1 cellular context compared by ENCODE assay signal in the genomic region with DNA sequence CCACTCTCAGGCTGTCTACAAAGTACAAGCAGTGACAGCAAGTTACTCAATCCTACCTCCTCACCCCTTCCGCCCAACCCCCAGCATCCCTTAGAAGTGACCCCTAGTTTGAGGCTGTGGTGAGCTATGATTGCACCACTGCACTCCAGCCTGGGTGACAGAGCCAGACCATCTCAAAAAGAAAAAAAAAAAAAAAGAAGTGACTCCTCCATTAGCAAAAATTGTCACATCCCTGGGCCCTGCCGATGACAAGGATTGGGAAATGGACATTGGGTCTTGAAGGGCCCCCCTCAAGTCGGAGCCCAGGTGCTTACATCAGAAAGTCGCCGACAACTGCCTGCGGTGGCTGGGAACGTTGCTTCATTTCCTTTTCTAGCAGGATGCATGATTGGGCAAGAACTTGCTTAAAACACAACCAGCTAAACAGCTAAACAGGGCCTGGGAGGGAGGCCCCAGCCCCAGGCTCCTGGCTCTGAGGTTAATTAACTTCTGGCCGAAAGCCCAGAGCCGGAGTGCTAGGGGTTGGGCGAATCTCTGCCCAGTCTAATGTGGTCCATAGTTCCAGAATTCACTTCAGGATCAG.
TF ChIP-seq lines count a peak whose summit lies in the region.

No MANE protein-coding gene starts in this region.

TF ChIP-seq in HepG2, 621 proteins besides CTCF, POLR2A, EP300 and RAD21 (continued from another document and continues in another):
- TF ChIP-seq, protein P1, sequence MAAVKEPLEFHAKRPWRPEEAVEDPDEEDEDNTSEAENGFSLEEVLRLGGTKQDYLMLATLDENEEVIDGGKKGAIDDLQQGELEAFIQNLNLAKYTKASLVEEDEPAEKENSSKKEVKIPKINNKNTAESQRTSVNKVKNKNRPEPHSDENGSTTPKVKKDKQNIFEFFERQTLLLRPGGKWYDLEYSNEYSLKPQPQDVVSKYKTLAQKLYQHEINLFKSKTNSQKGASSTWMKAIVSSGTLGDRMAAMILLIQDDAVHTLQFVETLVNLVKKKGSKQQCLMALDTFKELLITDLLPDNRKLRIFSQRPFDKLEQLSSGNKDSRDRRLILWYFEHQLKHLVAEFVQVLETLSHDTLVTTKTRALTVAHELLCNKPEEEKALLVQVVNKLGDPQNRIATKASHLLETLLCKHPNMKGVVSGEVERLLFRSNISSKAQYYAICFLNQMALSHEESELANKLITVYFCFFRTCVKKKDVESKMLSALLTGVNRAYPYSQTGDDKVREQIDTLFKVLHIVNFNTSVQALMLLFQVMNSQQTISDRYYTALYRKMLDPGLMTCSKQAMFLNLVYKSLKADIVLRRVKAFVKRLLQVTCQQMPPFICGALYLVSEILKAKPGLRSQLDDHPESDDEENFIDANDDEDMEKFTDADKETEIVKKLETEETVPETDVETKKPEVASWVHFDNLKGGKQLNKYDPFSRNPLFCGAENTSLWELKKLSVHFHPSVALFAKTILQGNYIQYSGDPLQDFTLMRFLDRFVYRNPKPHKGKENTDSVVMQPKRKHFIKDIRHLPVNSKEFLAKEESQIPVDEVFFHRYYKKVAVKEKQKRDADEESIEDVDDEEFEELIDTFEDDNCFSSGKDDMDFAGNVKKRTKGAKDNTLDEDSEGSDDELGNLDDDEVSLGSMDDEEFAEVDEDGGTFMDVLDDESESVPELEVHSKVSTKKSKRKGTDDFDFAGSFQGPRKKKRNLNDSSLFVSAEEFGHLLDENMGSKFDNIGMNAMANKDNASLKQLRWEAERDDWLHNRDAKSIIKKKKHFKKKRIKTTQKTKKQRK (IDR thresholded peaks at IDR 0.05; ENCODE audit: low read length) = no peak
- TF ChIP-seq ZNF383 (CRISPR knock-in tag; IDR thresholded peaks at IDR 0.05; ENCODE audit: borderline replicate concordance) = no peak
- TF ChIP-seq ZNF274 (CRISPR knock-in tag; IDR thresholded peaks at IDR 0.05) = no peak
- TF ChIP-seq ARNTL (CRISPR knock-in tag; IDR thresholded peaks at IDR 0.05) = no peak
- TF ChIP-seq, protein P2, sequence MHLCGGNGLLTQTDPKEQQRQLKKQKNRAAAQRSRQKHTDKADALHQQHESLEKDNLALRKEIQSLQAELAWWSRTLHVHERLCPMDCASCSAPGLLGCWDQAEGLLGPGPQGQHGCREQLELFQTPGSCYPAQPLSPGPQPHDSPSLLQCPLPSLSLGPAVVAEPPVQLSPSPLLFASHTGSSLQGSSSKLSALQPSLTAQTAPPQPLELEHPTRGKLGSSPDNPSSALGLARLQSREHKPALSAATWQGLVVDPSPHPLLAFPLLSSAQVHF (CRISPR knock-in tag; IDR thresholded peaks at IDR 0.05) = no peak
- peak; percentile 58; the same call in 1 of the 2 replicates for TF ChIP-seq KAT8 (CRISPR knock-in tag; IDR thresholded peaks at IDR 0.05)
- no peak for TF ChIP-seq ZNF333 (CRISPR knock-in tag; IDR thresholded peaks at IDR 0.05; ENCODE audit: borderline replicate concordance)
- TF ChIP-seq MZF1 (CRISPR knock-in tag; IDR thresholded peaks at IDR 0.05; ENCODE audit: borderline replicate concordance) = no peak
- TF ChIP-seq ZNF557 (CRISPR knock-in tag; IDR thresholded peaks at IDR 0.05) = no peak
- TF ChIP-seq ZNF20 (CRISPR knock-in tag; IDR thresholded peaks at IDR 0.05) = no peak
- TF ChIP-seq CCAR2 (optimal IDR thresholded peaks at IDR 0.05; ENCODE audit: low read depth, low read length) = no peak
- no peak for TF ChIP-seq DDIT3 (CRISPR knock-in tag; IDR thresholded peaks at IDR 0.05)
- TF ChIP-seq PRPF4 (IDR thresholded peaks at IDR 0.05; ENCODE audit: low read depth, low read length, poor library complexity, severe bottlenecking) = no peak
- no peak for TF ChIP-seq ZNF326 (CRISPR knock-in tag; IDR thresholded peaks at IDR 0.05; ENCODE audit: borderline replicate concordance)
- TF ChIP-seq, protein P3, sequence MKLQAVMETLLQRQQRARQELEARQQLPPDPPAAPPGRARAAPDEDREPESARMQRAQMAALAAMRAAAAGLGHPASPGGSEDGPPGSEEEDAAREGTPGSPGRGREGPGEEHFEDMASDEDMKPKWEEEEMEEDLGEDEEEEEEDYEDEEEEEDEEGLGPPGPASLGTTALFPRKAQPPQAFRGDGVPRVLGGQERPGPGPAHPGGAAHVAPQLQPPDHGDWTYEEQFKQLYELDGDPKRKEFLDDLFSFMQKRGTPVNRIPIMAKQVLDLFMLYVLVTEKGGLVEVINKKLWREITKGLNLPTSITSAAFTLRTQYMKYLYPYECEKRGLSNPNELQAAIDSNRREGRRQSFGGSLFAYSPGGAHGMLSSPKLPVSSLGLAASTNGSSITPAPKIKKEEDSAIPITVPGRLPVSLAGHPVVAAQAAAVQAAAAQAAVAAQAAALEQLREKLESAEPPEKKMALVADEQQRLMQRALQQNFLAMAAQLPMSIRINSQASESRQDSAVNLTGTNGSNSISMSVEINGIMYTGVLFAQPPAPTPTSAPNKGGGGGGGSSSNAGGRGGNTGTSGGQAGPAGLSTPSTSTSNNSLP (IDR thresholded peaks at IDR 0.05; ENCODE audit: low read depth, low read length) = no peak
- TF ChIP-seq, protein P4, sequence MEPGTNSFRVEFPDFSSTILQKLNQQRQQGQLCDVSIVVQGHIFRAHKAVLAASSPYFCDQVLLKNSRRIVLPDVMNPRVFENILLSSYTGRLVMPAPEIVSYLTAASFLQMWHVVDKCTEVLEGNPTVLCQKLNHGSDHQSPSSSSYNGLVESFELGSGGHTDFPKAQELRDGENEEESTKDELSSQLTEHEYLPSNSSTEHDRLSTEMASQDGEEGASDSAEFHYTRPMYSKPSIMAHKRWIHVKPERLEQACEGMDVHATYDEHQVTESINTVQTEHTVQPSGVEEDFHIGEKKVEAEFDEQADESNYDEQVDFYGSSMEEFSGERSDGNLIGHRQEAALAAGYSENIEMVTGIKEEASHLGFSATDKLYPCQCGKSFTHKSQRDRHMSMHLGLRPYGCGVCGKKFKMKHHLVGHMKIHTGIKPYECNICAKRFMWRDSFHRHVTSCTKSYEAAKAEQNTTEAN (CRISPR knock-in tag; conservative IDR thresholded peaks at IDR 0.05) = 0 out of 2 replicates have a peak, but pooled peaks have one; percentile 48
- TF ChIP-seq ATAD3A (CRISPR knock-in tag; IDR thresholded peaks at IDR 0.05) = no peak
- TF ChIP-seq MAFG (CRISPR knock-in tag; IDR thresholded peaks at IDR 0.05) = no peak
- no peak for TF ChIP-seq ZSCAN12 (CRISPR knock-in tag; IDR thresholded peaks at IDR 0.05)
- no peak for TF ChIP-seq HMGA1 (CRISPR knock-in tag; conservative IDR thresholded peaks at IDR 0.05)
- TF ChIP-seq FOSL1 (CRISPR knock-in tag; IDR thresholded peaks at IDR 0.05; ENCODE audit: borderline replicate concordance) = no peak
- TF ChIP-seq MXD4 (CRISPR knock-in tag; IDR thresholded peaks at IDR 0.05) = no peak
- TF ChIP-seq, protein P5, sequence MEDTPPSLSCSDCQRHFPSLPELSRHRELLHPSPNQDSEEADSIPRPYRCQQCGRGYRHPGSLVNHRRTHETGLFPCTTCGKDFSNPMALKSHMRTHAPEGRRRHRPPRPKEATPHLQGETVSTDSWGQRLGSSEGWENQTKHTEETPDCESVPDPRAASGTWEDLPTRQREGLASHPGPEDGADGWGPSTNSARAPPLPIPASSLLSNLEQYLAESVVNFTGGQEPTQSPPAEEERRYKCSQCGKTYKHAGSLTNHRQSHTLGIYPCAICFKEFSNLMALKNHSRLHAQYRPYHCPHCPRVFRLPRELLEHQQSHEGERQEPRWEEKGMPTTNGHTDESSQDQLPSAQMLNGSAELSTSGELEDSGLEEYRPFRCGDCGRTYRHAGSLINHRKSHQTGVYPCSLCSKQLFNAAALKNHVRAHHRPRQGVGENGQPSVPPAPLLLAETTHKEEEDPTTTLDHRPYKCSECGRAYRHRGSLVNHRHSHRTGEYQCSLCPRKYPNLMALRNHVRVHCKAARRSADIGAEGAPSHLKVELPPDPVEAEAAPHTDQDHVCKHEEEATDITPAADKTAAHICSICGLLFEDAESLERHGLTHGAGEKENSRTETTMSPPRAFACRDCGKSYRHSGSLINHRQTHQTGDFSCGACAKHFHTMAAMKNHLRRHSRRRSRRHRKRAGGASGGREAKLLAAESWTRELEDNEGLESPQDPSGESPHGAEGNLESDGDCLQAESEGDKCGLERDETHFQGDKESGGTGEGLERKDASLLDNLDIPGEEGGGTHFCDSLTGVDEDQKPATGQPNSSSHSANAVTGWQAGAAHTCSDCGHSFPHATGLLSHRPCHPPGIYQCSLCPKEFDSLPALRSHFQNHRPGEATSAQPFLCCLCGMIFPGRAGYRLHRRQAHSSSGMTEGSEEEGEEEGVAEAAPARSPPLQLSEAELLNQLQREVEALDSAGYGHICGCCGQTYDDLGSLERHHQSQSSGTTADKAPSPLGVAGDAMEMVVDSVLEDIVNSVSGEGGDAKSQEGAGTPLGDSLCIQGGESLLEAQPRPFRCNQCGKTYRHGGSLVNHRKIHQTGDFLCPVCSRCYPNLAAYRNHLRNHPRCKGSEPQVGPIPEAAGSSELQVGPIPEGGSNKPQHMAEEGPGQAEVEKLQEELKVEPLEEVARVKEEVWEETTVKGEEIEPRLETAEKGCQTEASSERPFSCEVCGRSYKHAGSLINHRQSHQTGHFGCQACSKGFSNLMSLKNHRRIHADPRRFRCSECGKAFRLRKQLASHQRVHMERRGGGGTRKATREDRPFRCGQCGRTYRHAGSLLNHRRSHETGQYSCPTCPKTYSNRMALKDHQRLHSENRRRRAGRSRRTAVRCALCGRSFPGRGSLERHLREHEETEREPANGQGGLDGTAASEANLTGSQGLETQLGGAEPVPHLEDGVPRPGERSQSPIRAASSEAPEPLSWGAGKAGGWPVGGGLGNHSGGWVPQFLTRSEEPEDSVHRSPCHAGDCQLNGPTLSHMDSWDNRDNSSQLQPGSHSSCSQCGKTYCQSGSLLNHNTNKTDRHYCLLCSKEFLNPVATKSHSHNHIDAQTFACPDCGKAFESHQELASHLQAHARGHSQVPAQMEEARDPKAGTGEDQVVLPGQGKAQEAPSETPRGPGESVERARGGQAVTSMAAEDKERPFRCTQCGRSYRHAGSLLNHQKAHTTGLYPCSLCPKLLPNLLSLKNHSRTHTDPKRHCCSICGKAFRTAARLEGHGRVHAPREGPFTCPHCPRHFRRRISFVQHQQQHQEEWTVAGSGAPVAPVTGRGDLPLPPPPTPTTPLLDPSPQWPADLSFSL (CRISPR knock-in tag; IDR thresholded peaks at IDR 0.05) = no peak
- TF ChIP-seq ZNF75D (CRISPR knock-in tag; IDR thresholded peaks at IDR 0.05; ENCODE audit: borderline replicate concordance) = no peak
- TF ChIP-seq RBFOX2 (IDR thresholded peaks at IDR 0.05; ENCODE audit: low read depth, low read length) = no peak
- no peak for TF ChIP-seq ZNF234 (CRISPR knock-in tag; conservative IDR thresholded peaks at IDR 0.05)
- TF ChIP-seq ZNF484 (CRISPR knock-in tag; IDR thresholded peaks at IDR 0.05; ENCODE audit: borderline replicate concordance, low read depth) = no peak
- no peak for TF ChIP-seq ZNF652 (CRISPR knock-in tag; IDR thresholded peaks at IDR 0.05; ENCODE audit: borderline replicate concordance, low read depth)
- TF ChIP-seq, protein P6, sequence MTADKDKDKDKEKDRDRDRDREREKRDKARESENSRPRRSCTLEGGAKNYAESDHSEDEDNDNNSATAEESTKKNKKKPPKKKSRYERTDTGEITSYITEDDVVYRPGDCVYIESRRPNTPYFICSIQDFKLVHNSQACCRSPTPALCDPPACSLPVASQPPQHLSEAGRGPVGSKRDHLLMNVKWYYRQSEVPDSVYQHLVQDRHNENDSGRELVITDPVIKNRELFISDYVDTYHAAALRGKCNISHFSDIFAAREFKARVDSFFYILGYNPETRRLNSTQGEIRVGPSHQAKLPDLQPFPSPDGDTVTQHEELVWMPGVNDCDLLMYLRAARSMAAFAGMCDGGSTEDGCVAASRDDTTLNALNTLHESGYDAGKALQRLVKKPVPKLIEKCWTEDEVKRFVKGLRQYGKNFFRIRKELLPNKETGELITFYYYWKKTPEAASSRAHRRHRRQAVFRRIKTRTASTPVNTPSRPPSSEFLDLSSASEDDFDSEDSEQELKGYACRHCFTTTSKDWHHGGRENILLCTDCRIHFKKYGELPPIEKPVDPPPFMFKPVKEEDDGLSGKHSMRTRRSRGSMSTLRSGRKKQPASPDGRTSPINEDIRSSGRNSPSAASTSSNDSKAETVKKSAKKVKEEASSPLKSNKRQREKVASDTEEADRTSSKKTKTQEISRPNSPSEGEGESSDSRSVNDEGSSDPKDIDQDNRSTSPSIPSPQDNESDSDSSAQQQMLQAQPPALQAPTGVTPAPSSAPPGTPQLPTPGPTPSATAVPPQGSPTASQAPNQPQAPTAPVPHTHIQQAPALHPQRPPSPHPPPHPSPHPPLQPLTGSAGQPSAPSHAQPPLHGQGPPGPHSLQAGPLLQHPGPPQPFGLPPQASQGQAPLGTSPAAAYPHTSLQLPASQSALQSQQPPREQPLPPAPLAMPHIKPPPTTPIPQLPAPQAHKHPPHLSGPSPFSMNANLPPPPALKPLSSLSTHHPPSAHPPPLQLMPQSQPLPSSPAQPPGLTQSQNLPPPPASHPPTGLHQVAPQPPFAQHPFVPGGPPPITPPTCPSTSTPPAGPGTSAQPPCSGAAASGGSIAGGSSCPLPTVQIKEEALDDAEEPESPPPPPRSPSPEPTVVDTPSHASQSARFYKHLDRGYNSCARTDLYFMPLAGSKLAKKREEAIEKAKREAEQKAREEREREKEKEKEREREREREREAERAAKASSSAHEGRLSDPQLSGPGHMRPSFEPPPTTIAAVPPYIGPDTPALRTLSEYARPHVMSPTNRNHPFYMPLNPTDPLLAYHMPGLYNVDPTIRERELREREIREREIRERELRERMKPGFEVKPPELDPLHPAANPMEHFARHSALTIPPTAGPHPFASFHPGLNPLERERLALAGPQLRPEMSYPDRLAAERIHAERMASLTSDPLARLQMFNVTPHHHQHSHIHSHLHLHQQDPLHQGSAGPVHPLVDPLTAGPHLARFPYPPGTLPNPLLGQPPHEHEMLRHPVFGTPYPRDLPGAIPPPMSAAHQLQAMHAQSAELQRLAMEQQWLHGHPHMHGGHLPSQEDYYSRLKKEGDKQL (CRISPR knock-in tag; IDR thresholded peaks at IDR 0.05; ENCODE audit: low read depth) = 0 out of 2 replicates have a peak, but pooled peaks have one; percentile 22
- no peak for TF ChIP-seq HBP1 (CRISPR knock-in tag; IDR thresholded peaks at IDR 0.05; ENCODE audit: low read depth)
- TF ChIP-seq NFATC3 (CRISPR knock-in tag; IDR thresholded peaks at IDR 0.05) = no peak
- TF ChIP-seq ZNF136 (CRISPR knock-in tag; IDR thresholded peaks at IDR 0.05; ENCODE audit: low read depth) = no peak
- no peak for TF ChIP-seq TP53 (CRISPR knock-in tag; conservative IDR thresholded peaks at IDR 0.05)
- no peak for TF ChIP-seq LCORL (IDR thresholded peaks at IDR 0.05)
- peak; percentile 91 for TF ChIP-seq LCORL (CRISPR knock-in tag; IDR thresholded peaks at IDR 0.05)
- TF ChIP-seq ZNF740 (CRISPR knock-in tag; IDR thresholded peaks at IDR 0.05) = no peak
- TF ChIP-seq ZBTB3 (CRISPR knock-in tag; IDR thresholded peaks at IDR 0.05; ENCODE audit: borderline replicate concordance, low read depth) = no peak
